In the genomic region with DNA sequence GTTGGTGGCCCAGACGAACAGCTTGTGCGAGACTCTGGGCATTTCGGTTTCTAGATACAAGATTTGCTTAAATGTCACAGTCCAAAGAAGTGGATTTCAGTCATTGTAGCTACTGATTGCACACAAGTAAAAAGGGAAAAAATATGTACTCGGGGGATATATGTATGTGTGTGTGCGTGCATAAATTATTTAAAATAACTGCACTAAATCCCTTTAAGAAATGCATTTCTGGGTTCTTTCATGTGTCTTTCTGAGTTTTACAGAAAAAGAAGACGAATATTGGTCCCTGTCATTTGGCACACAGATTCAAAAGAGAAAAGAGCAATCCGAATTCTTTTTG, we compare ENCODE assay signal across 8 cellular contexts. TPM values are rescaled to one million over a fixed set of nuclear protein-coding genes. Genes with fewer than 3 reads are reported as not detected.
DNase-seq lines count a peak whose midpoint lies in the region; ATAC-seq and TF ChIP-seq lines count a peak whose summit lies in the region.

No MANE protein-coding gene starts in this region.

- H3K4ac ChIP-seq in mesendoderm (ENCODE audit: low read depth, low read length) = no peak overlapping the region

- H3K4me1 ChIP-seq in mesendoderm (ENCODE audit: control insufficient read depth, low read depth, low read length) (no peaks in the 10 kb centered on the region), tibial nerve (peaks cover 0 to 44% (median 7%) of the 10 kb centered on the region in 4 donors)

- POLR2A ChIA-PET in MCF 10A (lab: Yijun Ruan, JAX) = interaction anchor here (0.7 to 1.2 kb wide), 6 partner anchors 16 to 1843 kb away, joined by 3 to 7 read pairs (median 3); no protein-coding TSS in a partner anchor

- H3K79me1 ChIP-seq in mesendoderm (ENCODE audit: low read length) = peaks cover 9% of the 10 kb centered on the region

- H3K18ac ChIP-seq in mesendoderm (ENCODE audit: low read length) = no peak overlapping the region

- H4K8ac ChIP-seq in mesendoderm (ENCODE audit: low read depth, low read length) = no peak overlapping the region

- peaks cover 38% of the 10 kb centered on the region for H3K27me3 Mint-ChIP-seq in activated naive CD4-positive, alpha-beta T cell treated with anti-CD3 and anti-CD28 coated beads, Interleukin-2, amount 50 U/mL, for 24 hours
- no peaks in the 10 kb centered on the region for H3K27me3 Mint-ChIP-seq in MCF 10A (ENCODE audit: insufficient read depth, unreplicated experiment)

- H3K36me3 Mint-ChIP-seq in activated naive CD4-positive, alpha-beta T cell treated with anti-CD3 and anti-CD28 coated beads, Interleukin-2, amount 50 U/mL, for 24 hours = no peaks in the 10 kb centered on the region
- H3K36me3 Mint-ChIP-seq in MCF 10A (ENCODE audit: insufficient read depth, unreplicated experiment) = no peaks in the 10 kb centered on the region

- peaks cover 2% of the 10 kb centered on the region for H3K27me3 ChIP-seq in mesendoderm (ENCODE audit: insufficient read depth, low read length, poor library complexity)
- H3K27me3 ChIP-seq in tibial nerve = peaks cover 0 to 38% of the 10 kb centered on the region in 2 donors

- H3K4me3 ChIP-seq in mesendoderm (ENCODE audit: low read length) (no peak overlapping the region), tibial nerve (peak overlapping the region; percentile 42 to 75 (median 60))

- TF ChIP-seq CTCF in MCF 10A (IDR thresholded peaks at IDR 0.05; ENCODE audit: unreplicated experiment) (no peak), tibial nerve (IDR thresholded peaks at IDR 0.05) (no peak)

- no peak overlapping the region for H2BK5ac ChIP-seq in mesendoderm (ENCODE audit: low read length)

- H3K79me2 ChIP-seq in mesendoderm (ENCODE audit: control insufficient read depth, insufficient read depth, low read length) = peaks cover 18% of the 10 kb centered on the region

- H3K9me3 Mint-ChIP-seq in activated naive CD4-positive, alpha-beta T cell treated with anti-CD3 and anti-CD28 coated beads, Interleukin-2, amount 50 U/mL, for 24 hours = no peaks in the 10 kb centered on the region
- H3K9me3 Mint-ChIP-seq in MCF 10A (ENCODE audit: unreplicated experiment) = no peaks in the 10 kb centered on the region

- no peak for TF ChIP-seq POLR2A in tibial nerve (IDR thresholded peaks at IDR 0.05)

- H3K27ac ChIP-seq in mesendoderm (ENCODE audit: low read depth, low read length) (no peak overlapping the region), tibial nerve (peak overlapping the region in 2 of 4 donors; percentile 5 to 87)

- no peak overlapping the region for H2BK15ac ChIP-seq in mesendoderm (replicated peaks; ENCODE audit: low read depth)

- no peak overlapping the region for H3K23ac ChIP-seq in mesendoderm (ENCODE audit: low read length)

- CTCF ChIA-PET in MCF 10A (lab: Yijun Ruan, JAX) = interaction anchor here (0.6 to 4.6 kb wide), 26 partner anchors 8 to 1915 kb away, joined by 3 to 37 read pairs (median 3); no protein-coding TSS in a partner anchor

- H3K27ac Mint-ChIP-seq in activated naive CD4-positive, alpha-beta T cell treated with anti-CD3 and anti-CD28 coated beads, Interleukin-2, amount 50 U/mL, for 24 hours = no peak overlapping the region
- H3K27ac Mint-ChIP-seq in MCF 10A (ENCODE audit: low read depth, unreplicated experiment) = no peak overlapping the region

- H2AK5ac ChIP-seq in mesendoderm (ENCODE audit: low read length) = no peak overlapping the region

- H3K9me3 ChIP-seq in tibial nerve = no peaks in the 10 kb centered on the region

- no TSS peak for BruUV-seq in MCF 10A (replicated peaks; lab: Mats Ljungman, UMichigan)

- H3K4me2 ChIP-seq in mesendoderm (ENCODE audit: low read length) = no peak overlapping the region

- peak overlapping the region; percentile 87 for H3K4me3 Mint-ChIP-seq in activated naive CD4-positive, alpha-beta T cell treated with anti-CD3 and anti-CD28 coated beads, Interleukin-2, amount 50 U/mL, for 24 hours
- peak overlapping the region; percentile 96 for H3K4me3 Mint-ChIP-seq in MCF 10A (ENCODE audit: unreplicated experiment)

- TF ChIP-seq EP300 in tibial nerve (IDR thresholded peaks at IDR 0.05) = no peak

- H3K4me1 Mint-ChIP-seq in activated naive CD4-positive, alpha-beta T cell treated with anti-CD3 and anti-CD28 coated beads, Interleukin-2, amount 50 U/mL, for 24 hours = peaks cover 32% of the 10 kb centered on the region
- peaks cover 10% of the 10 kb centered on the region for H3K4me1 Mint-ChIP-seq in MCF 10A (ENCODE audit: insufficient read depth, unreplicated experiment)

- no peak overlapping the region for H3K9ac ChIP-seq in mesendoderm (ENCODE audit: low read length)

- DNase-seq in activated naive CD4-positive, alpha-beta T cell treated with anti-CD3 and anti-CD28 coated beads, Interleukin-2, amount 50 U/mL, for 16 hours = no peak
- DNase-seq in MCF 10A (ENCODE audit: unreplicated experiment) (no peak), mesendoderm (no peak), tibial nerve (ENCODE audit: low spot score in 2 of 2) (no peak), NCI-H524 treated with DMSO at 0.1 percent for 48 hours (lab: John Stamatoyannopoulos, UW) (no peak), ACHN (no peak)

- no peak overlapping the region for H4K5ac ChIP-seq in mesendoderm (ENCODE audit: low read length)

- no CpG with 5 or more reads among the region's 7 CpGs for WGBS in mesendoderm (ENCODE audit: extremely low coverage, insufficient coverage, low lambda C conversion rate)
- 10 to 16% methylated on average over 7 of the region's 7 CpGs for WGBS in tibial nerve, 2 donors

- in situ Hi-C loops in ACHN (cut with HindIII; ENCODE audit: low pct_ligation_motif_present, low pct_unique_long_range_greater_than_20kb, low sequenced_read_pairs) = no loop called here

- H2BK120ac ChIP-seq in mesendoderm (ENCODE audit: low read depth, low read length) = no peak overlapping the region

- H3K36me3 ChIP-seq in mesendoderm (ENCODE audit: control insufficient read depth, insufficient read depth, low read length) = no peaks in the 10 kb centered on the region
- no peaks in the 10 kb centered on the region for H3K36me3 ChIP-seq in tibial nerve

- H3K56ac ChIP-seq in mesendoderm (ENCODE audit: low read length) = peak overlapping the region; percentile 83

- intact Hi-C loops in MCF 10A (cut with micrococcal nuclease) = loop anchor here (5.0 to 10.0 kb wide), 4 partner anchors 269 to 872 kb away; no protein-coding TSS in a partner anchor

- ATAC-seq in HG02840 (IDR thresholded peaks at IDR 0.05; ENCODE audit: low FRiP score, unreplicated experiment) = no peak

RNA-seq across cellular contexts. Expression of a gene that starts 2.1 kb away (rescaled TPM):
- 1.9 and 2.0 TPM in 2 replicates for total RNA-seq in MCF 10A (2022)
- polyA plus RNA-seq in mesendoderm (2013, experiment 1 of 2) = 14.3 TPM
- 14.8 TPM for polyA plus RNA-seq in mesendoderm (2013, experiment 2 of 2)
- total RNA-seq in tibial nerve = 10 to 100 TPM; 10.2 to 42.2 (median 20.6) TPM
